In genomic region chr14:63949696-63950095, GRCh38 we compare ENCODE assay signal across 18 cellular contexts.
DNase-seq lines count a peak whose midpoint lies in the region; ATAC-seq and TF ChIP-seq lines count a peak whose summit lies in the region.
"Had no signal": no experiment of that assay in that cellular context is flagged by ENCODE, and none has a peak within 500 bp of the region (broad histone marks: within the 10 kb centered on the region; RNA-seq: fewer than 3 reads in every experiment).

No MANE protein-coding gene starts in this region.

- no peaks in the 10 kb centered on the region for H3K9me3 Mint-ChIP-seq in HFFc6

- no peak overlapping the region; the same call in 1 of the 2 replicates for H3K27ac Mint-ChIP-seq in HFFc6

- DNase-seq in HFFc6 (peak; percentile 16), astrocyte of the spinal cord (ENCODE audit: low read depth, low spot score) (peak; percentile 17), fibroblast of peridontal ligament (ENCODE audit: extremely low read depth) (peak; percentile 55), head of caudate nucleus (no peak), AG08395 (ENCODE audit: low spot score) (no peak), DMS79 (lab: John Stamatoyannopoulos, UW) (no peak)
- DNase-seq: C1 segment of cervical spinal cord; DMS 273 treated with DMSO at 0.1 percent for 48 hours; EL; KBM-7; NCI-H1092; NCI-H2107; NCI-H345; NCI-H69; NK-92 treated with Interleukin-12 subunit alpha and Interleukin-12 subunit beta, amount 100 ng/mL, for 24 hours; OCI-M1; RPMI8226 had no signal

- H3K4me1 Mint-ChIP-seq in HFFc6 (ENCODE audit: low read depth), result peaks cover 8% of the 10 kb centered on the region

- no peaks in the 10 kb centered on the region for H3K36me3 Mint-ChIP-seq in HFFc6 (ENCODE audit: low read depth)

- in situ Hi-C loops in astrocyte of the spinal cord (cut with HindIII; ENCODE audit: low sequenced_read_pairs), result no loop called here

- ATAC-seq in GM19455 (IDR thresholded peaks at IDR 0.05; ENCODE audit: unreplicated experiment), result no peak

- no peak overlapping the region for H3K4me3 ChIP-seq in astrocyte of the spinal cord (ENCODE audit: low read depth, low read length)

- peaks cover 1% of the 10 kb centered on the region; the same call in 1 of the 2 replicates for H3K27me3 Mint-ChIP-seq in HFFc6 (ENCODE audit: insufficient read depth)

- TF ChIP-seq CTCF in HFFc6 (IDR thresholded peaks at IDR 0.05) (no peak), astrocyte of the spinal cord (IDR thresholded peaks at IDR 0.05; ENCODE audit: low read depth, low read length) (no peak)

- H3K4me3 Mint-ChIP-seq in HFFc6, result no peak overlapping the region

- intact Hi-C loops in head of caudate nucleus (cut with DNase I), result no loop called here

Comparison
In these comparisons a context has a peak if more than half of its experiments do, and no peak if none do; other contexts are left out.
1. DNase-seq: peak in HFFc6 (single experiment), astrocyte of the spinal cord (single experiment) and fibroblast of peridontal ligament (single experiment); none in head of caudate nucleus (0 of 42), AG08395 (single experiment) and DMS79 (single experiment).